9 cellular contexts compared by ENCODE assay signal in the genomic region with DNA sequence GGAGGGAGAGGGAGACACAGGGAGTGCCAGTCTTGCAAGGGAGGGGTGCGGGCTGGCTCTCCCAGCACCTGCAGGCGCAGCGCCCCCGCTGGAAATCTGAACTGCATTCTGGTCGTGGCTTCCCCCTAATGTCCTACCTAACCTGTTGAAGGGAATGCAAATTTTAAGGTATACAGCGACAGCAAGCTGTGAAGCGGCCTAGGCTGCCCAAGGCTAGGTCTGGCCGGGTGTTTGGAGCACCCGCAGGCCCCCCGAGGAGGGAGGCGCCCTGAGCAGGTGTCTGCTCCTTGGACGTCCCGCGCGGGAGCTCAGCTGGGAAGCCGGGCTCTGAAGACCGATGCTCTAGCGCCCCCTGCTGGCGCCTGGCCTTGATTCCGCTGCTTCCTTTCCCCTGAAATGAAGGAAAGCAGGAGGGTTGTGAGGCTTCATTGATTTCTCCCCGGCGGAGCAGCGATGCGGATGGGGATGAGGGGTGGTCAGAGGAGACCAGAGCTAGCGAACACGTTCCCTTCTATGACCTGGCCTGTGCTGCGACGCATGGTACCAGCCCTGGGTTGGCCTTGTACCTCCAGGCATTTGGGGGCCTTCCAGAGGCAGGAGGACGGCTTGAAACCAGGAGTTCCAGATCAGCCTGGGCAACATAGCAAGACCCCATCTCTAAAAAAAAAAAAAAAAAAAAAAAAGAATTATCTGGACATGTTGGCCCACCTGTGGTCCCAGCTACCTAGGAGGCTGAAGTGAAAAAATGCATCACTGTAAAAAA.
DNase-seq lines count a peak whose midpoint lies in the region; ATAC-seq and TF ChIP-seq lines count a peak whose summit lies in the region.
"Had no signal": no experiment of that assay in that cellular context is flagged by ENCODE, and none has a peak within 500 bp of the region (broad histone marks: within the 10 kb centered on the region; RNA-seq: fewer than 3 reads in every experiment).

No MANE protein-coding gene starts in this region.

- 4 to 5% methylated on average over 29 of the region's 29 CpGs for WGBS in aorta, 2 donors

- H3K27ac Mint-ChIP-seq in activated naive CD8-positive, alpha-beta T cell treated with anti-CD3 and anti-CD28 coated beads, Interleukin-2, amount 50 U/mL, for 24 hours, result no peak overlapping the region
- no peak overlapping the region for H3K27ac Mint-ChIP-seq in progenitor cell of endocrine pancreas

- H3K4me3 ChIP-seq in GM12865 (ENCODE audit: low read depth, low read length) (no peak overlapping the region), aorta (ENCODE audit: low read length in 2 of 2) (no peak overlapping the region)
- H3K4me3 ChIP-seq: skin epidermis had no signal

- no peak overlapping the region for H3K4me3 Mint-ChIP-seq in activated naive CD8-positive, alpha-beta T cell treated with anti-CD3 and anti-CD28 coated beads, Interleukin-2, amount 50 U/mL, for 24 hours
- peak overlapping the region; percentile 63 for H3K4me3 Mint-ChIP-seq in progenitor cell of endocrine pancreas (ENCODE audit: low read depth)

- H3K27ac ChIP-seq in aorta (ENCODE audit: low read depth in 1 of 2, low read length in 2 of 2), result no peak overlapping the region
- H3K27ac ChIP-seq: skin epidermis had no signal

- H3K4me1 ChIP-seq in aorta (ENCODE audit: control insufficient read depth in 1 of 2, insufficient read depth in 2 of 2, low read length in 2 of 2), result no peaks in the 10 kb centered on the region

- intact Hi-C loops in left ventricle myocardium superior (cut with micrococcal nuclease) (loop anchor here (5.0 kb wide), 1 partner anchor 876 kb away; no protein-coding TSS in a partner anchor), aorta (cut with DNase I) (loop anchor here (1.0 to 10.0 kb wide), 5 partner anchors 496 to 906 kb away; a partner anchor contains a TSS)

- no peaks in the 10 kb centered on the region for H3K36me3 ChIP-seq in aorta (ENCODE audit: control insufficient read depth in 1 of 2, insufficient read depth in 2 of 2, low read length in 1 of 2)

- peak; percentile 40 for ATAC-seq in activated naive CD8-positive, alpha-beta T cell treated with anti-CD3 and anti-CD28 coated beads, Interleukin-2, amount 50 U/mL, for 24 hours
- peak; percentile 85 for ATAC-seq in left ventricle myocardium superior
- peak; percentile 76 for ATAC-seq in aorta (ENCODE audit: low FRiP score)
- no peak for ATAC-seq in GM21515 (IDR thresholded peaks at IDR 0.05; ENCODE audit: unreplicated experiment)

- H3K9me3 ChIP-seq in aorta (ENCODE audit: control insufficient read depth, low read length), result peaks cover 3% of the 10 kb centered on the region

- DNase-seq in GM12865 (ENCODE audit: low read depth), result peak; percentile 75
- DNase-seq in LHCN-M2 (ENCODE audit: low read depth), result peak; percentile 64
- peak; percentile 56 for DNase-seq in SK-N-DZ (ENCODE audit: low spot score)
- DNase-seq in activated naive CD8-positive, alpha-beta T cell treated with anti-CD3 and anti-CD28 coated beads, Interleukin-2, amount 50 U/mL, for 24 hours, result peak; percentile 78
- peak; percentile 90 for DNase-seq in left ventricle myocardium superior
- peak; percentile 94 for DNase-seq in progenitor cell of endocrine pancreas (ENCODE audit: low spot score, unreplicated experiment)
- DNase-seq in aorta, result peak; percentile 81 to 96

- no peaks in the 10 kb centered on the region for H3K36me3 Mint-ChIP-seq in activated naive CD8-positive, alpha-beta T cell treated with anti-CD3 and anti-CD28 coated beads, Interleukin-2, amount 50 U/mL, for 24 hours (ENCODE audit: low read depth)
- H3K36me3 Mint-ChIP-seq in progenitor cell of endocrine pancreas (ENCODE audit: insufficient read depth), result no peaks in the 10 kb centered on the region

- peaks cover 4% of the 10 kb centered on the region for H3K27me3 Mint-ChIP-seq in activated naive CD8-positive, alpha-beta T cell treated with anti-CD3 and anti-CD28 coated beads, Interleukin-2, amount 50 U/mL, for 24 hours
- H3K27me3 Mint-ChIP-seq in progenitor cell of endocrine pancreas, result peaks cover 9% of the 10 kb centered on the region

- no peaks in the 10 kb centered on the region for H3K4me1 Mint-ChIP-seq in activated naive CD8-positive, alpha-beta T cell treated with anti-CD3 and anti-CD28 coated beads, Interleukin-2, amount 50 U/mL, for 24 hours
- H3K4me1 Mint-ChIP-seq in progenitor cell of endocrine pancreas (ENCODE audit: low read depth), result no peaks in the 10 kb centered on the region

- TF ChIP-seq CTCF in GM12865 (IDR thresholded peaks at IDR 0.05; ENCODE audit: insufficient read depth, low read depth, low read length, missing control alignments) (peak; percentile 86), progenitor cell of endocrine pancreas (IDR thresholded peaks at IDR 0.05; ENCODE audit: unreplicated experiment) (peak; percentile 95)

- H3K27me3 ChIP-seq in aorta (ENCODE audit: control insufficient read depth in 1 of 2, insufficient read depth in 2 of 2, low read length in 1 of 2), result no peaks in the 10 kb centered on the region

- no peaks in the 10 kb centered on the region for H3K9me3 Mint-ChIP-seq in activated naive CD8-positive, alpha-beta T cell treated with anti-CD3 and anti-CD28 coated beads, Interleukin-2, amount 50 U/mL, for 24 hours
- H3K9me3 Mint-ChIP-seq in progenitor cell of endocrine pancreas (ENCODE audit: low read depth), result no peaks in the 10 kb centered on the region
